21 cellular contexts compared by ENCODE assay signal in genomic region chr12:62653304-62653703, GRCh38.
"Had no signal": no experiment of that assay in that cellular context is flagged by ENCODE, and none has a peak within 500 bp of the region (broad histone marks: within the 10 kb centered on the region; RNA-seq: fewer than 3 reads in every experiment).

No MANE protein-coding gene starts in this region.

- H3K36me3 Mint-ChIP-seq: naive thymus-derived CD8-positive, alpha-beta T cell had no signal

- H3K9me3 ChIP-seq: esophagus squamous epithelium, gastroesophageal sphincter, left lung, lower lobe of right lung, ovary, right atrium auricular region, suprapubic skin, tibial artery, upper lobe of left lung, uterus had no signal

- H3K27ac Mint-ChIP-seq: dendritic cell treated with granulocyte-macrophage colony-stimulating factor and Interleukin-4, amounts not matched to agents 40 ng/mL and 50 ng/mL, for 4 days; effector memory CD8-positive, alpha-beta T cell; naive thymus-derived CD8-positive, alpha-beta T cell had no signal

- ATAC-seq: effector memory CD8-positive, alpha-beta T cell; gastroesophageal sphincter; left lung; lower lobe of right lung; naive thymus-derived CD8-positive, alpha-beta T cell had no signal

- H3K36me3 ChIP-seq: esophagus squamous epithelium, gastroesophageal sphincter, left lung, lower lobe of right lung, ovary, right atrium auricular region, suprapubic skin, tibial artery, upper lobe of left lung, uterus had no signal

- H3K9me3 Mint-ChIP-seq: dendritic cell treated with granulocyte-macrophage colony-stimulating factor and Interleukin-4, amounts not matched to agents 40 ng/mL and 50 ng/mL, for 4 days; effector memory CD8-positive, alpha-beta T cell; naive thymus-derived CD8-positive, alpha-beta T cell had no signal

- H3K4me1 ChIP-seq: gastroesophageal sphincter, left lung, lower lobe of right lung, right atrium auricular region, upper lobe of left lung, uterus had no signal

- H3K27ac ChIP-seq: esophagus squamous epithelium, gastroesophageal sphincter, left lung, lower lobe of right lung, ovary, right atrium auricular region, suprapubic skin, tibial artery, upper lobe of left lung, uterus had no signal

- H3K4me3 ChIP-seq: esophagus squamous epithelium, gastroesophageal sphincter, left lung, lower lobe of right lung, ovary, right atrium auricular region, suprapubic skin, tibial artery, upper lobe of left lung, uterus had no signal

- H3K27me3 ChIP-seq: esophagus squamous epithelium, gastroesophageal sphincter, left lung, ovary, right atrium auricular region, suprapubic skin, tibial artery, upper lobe of left lung, uterus had no signal

- H3K4me3 Mint-ChIP-seq: dendritic cell treated with granulocyte-macrophage colony-stimulating factor and Interleukin-4, amounts not matched to agents 40 ng/mL and 50 ng/mL, for 4 days; effector memory CD8-positive, alpha-beta T cell; naive thymus-derived CD8-positive, alpha-beta T cell had no signal

- DNase-seq: cerebellar nuclear complex; effector memory CD8-positive, alpha-beta T cell; esophagus squamous epithelium; foreskin fibroblast; glutamatergic neuron; kidney glomerular epithelial cell; left lung; lower lobe of right lung; naive thymus-derived CD8-positive, alpha-beta T cell; nucleus accumbens; ovary; small intestine; stimulated activated CD4-positive, alpha-beta T cell treated with anti-CD3 and anti-CD28 coated beads, Interleukin-12 subunit alpha, Interleukin-12 subunit beta, amount 100 ng/mL, for 4 hours; stimulated activated naive CD4-positive, alpha-beta T cell treated with Interleukin-2 at 50 U/mL for 16 hours; tibial artery; upper lobe of left lung; uterus had no signal
